Comparison of ENCODE assay signal across 12 cellular contexts in the genomic region with DNA sequence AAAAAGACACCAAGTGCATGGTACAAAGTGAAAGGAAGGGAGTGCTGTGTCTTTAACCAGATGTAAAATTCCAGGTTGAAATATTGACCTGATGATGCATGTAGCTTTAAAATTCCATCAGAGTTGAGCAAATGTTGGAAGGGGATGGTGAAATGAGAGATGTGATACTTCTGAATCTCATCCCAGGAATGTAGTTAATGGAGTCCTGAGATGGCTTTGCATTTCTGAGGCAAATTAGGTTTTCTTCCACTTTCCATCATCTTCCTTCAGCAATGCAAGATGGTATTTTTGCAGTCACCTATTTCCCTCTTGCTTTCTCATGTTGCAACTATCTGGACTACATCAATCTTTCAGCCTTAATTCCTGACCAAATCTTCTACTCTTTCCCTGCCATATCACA.
"Had no signal": no experiment of that assay in that cellular context is flagged by ENCODE, and none has a peak within 500 bp of the region (broad histone marks: within the 10 kb centered on the region; RNA-seq: fewer than 3 reads in every experiment).

No MANE protein-coding gene starts in this region.

- H3K4me1 Mint-ChIP-seq: stimulated activated effector memory CD8-positive, alpha-beta T cell treated with anti-CD3 and anti-CD28 coated beads, Interleukin-12 subunit alpha, Interleukin-12 subunit beta, amount 100 ng/mL, for 72 hours had no signal

- H3K36me3 Mint-ChIP-seq: stimulated activated effector memory CD8-positive, alpha-beta T cell treated with anti-CD3 and anti-CD28 coated beads, Interleukin-12 subunit alpha, Interleukin-12 subunit beta, amount 100 ng/mL, for 72 hours had no signal

- H3K9me3 ChIP-seq: esophagus muscularis mucosa, thyroid gland, vagina had no signal

- H3K4me3 ChIP-seq: cardiac muscle cell, esophagus muscularis mucosa, thyroid gland, vagina had no signal

- H3K9me3 Mint-ChIP-seq: stimulated activated effector memory CD8-positive, alpha-beta T cell treated with anti-CD3 and anti-CD28 coated beads, Interleukin-12 subunit alpha, Interleukin-12 subunit beta, amount 100 ng/mL, for 72 hours had no signal

- DNase-seq: activated CD4-positive, alpha-beta T cell treated with anti-CD3 and anti-CD28 coated beads, Interleukin-2, amount 50 U/mL, for 4 hours; activated naive CD4-positive, alpha-beta T cell treated with Interleukin-2 at 50 U/mL for 16 hours; activated T-cell treated with anti-CD3 and anti-CD28 coated beads for 4 hours; aorta; kidney glomerular epithelial cell; retina; thyroid gland had no signal

- H3K36me3 ChIP-seq: cardiac muscle cell, esophagus muscularis mucosa, thyroid gland, vagina had no signal

- H3K4me1 ChIP-seq: esophagus muscularis mucosa, thyroid gland, vagina had no signal

- H3K4me3 Mint-ChIP-seq: stimulated activated effector memory CD8-positive, alpha-beta T cell treated with anti-CD3 and anti-CD28 coated beads, Interleukin-12 subunit alpha, Interleukin-12 subunit beta, amount 100 ng/mL, for 72 hours had no signal

- H3K27me3 ChIP-seq: cardiac muscle cell, thyroid gland, vagina had no signal

- H3K27ac Mint-ChIP-seq: stimulated activated effector memory CD8-positive, alpha-beta T cell treated with anti-CD3 and anti-CD28 coated beads, Interleukin-12 subunit alpha, Interleukin-12 subunit beta, amount 100 ng/mL, for 72 hours had no signal

- H3K27ac ChIP-seq: cardiac muscle cell, esophagus muscularis mucosa, thyroid gland, vagina had no signal

- ATAC-seq: activated CD4-positive, CD25-positive, alpha-beta regulatory T cell treated with anti-CD3 and anti-CD28 coated beads, Interleukin-2, amount 50 U/mL, for 24 hours; stimulated activated effector memory CD8-positive, alpha-beta T cell treated with anti-CD3 and anti-CD28 coated beads, Interleukin-12 subunit alpha, Interleukin-12 subunit beta, amount 100 ng/mL, for 72 hours had no signal
